1 cellular context compared by ENCODE assay signal in the genomic region with DNA sequence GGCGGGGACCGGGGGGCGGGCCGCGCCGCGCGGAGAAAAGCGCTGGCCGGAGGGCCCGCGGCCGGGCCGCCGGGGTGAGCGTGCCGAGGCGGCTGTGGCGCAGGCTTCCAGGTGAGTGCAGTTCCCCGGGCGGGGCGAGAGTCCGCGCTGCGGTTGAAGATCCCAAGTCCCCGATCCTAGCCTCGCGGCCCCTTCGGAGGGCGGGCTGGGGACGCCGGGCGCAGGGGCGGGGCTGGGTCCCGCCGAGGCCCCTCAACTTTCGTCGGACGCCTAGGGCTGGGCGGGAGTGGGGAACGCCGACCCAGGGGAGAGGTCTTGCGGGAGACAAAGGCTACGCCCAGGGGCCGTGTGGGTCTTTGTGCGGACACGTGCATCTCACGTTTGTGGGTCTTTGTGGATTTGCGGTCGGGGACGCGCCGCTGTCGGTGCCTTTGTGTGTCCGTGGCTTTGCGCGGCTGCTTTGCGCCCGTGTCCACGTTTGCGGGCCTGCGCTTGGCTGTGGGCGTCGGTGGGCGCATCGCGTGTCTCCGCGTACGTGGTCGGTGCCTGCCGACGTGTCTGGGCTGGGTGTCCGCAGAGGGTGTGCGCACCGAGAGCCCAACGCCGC.
TF ChIP-seq lines count a peak whose summit lies in the region.

A gene with protein sequence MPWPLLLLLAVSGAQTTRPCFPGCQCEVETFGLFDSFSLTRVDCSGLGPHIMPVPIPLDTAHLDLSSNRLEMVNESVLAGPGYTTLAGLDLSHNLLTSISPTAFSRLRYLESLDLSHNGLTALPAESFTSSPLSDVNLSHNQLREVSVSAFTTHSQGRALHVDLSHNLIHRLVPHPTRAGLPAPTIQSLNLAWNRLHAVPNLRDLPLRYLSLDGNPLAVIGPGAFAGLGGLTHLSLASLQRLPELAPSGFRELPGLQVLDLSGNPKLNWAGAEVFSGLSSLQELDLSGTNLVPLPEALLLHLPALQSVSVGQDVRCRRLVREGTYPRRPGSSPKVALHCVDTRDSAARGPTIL (plus strand): TSS at position 63 of the 607 bp plus-strand sequence. CDS start 12,261 bp downstream, outside the sequence.

TF ChIP-seq in WTC11, 78 proteins besides CTCF, POLR2A, EP300 and RAD21 (continued from another document):
- TF ChIP-seq HMGA2 (CRISPR knock-in tag; IDR thresholded peaks at IDR 0.05) (no peak), SMAD3 (CRISPR knock-in tag; IDR thresholded peaks at IDR 0.05; ENCODE audit: borderline replicate concordance) (peak; percentile 56; the same call in 1 of the 2 replicates), IRF2 (CRISPR knock-in tag; IDR thresholded peaks at IDR 0.05; ENCODE audit: borderline replicate concordance, low read depth) (no peak; the same call in 1 of the 2 replicates), GRHL2 (CRISPR knock-in tag; IDR thresholded peaks at IDR 0.05; ENCODE audit: insufficient replicate concordance, severe bottlenecking) (no peak), MXD4 (CRISPR knock-in tag; IDR thresholded peaks at IDR 0.05; ENCODE audit: borderline replicate concordance) (no peak), KAT7 (CRISPR knock-in tag; IDR thresholded peaks at IDR 0.05; ENCODE audit: borderline replicate concordance) (no peak), ESRRA (CRISPR knock-in tag; IDR thresholded peaks at IDR 0.05; ENCODE audit: borderline replicate concordance) (peak; percentile 77), ZNF416 (CRISPR knock-in tag; IDR thresholded peaks at IDR 0.05) (no peak; the same call in 1 of the 2 replicates), OVOL2 (CRISPR knock-in tag; IDR thresholded peaks at IDR 0.05; ENCODE audit: borderline replicate concordance) (no peak), TCF7 (CRISPR knock-in tag; IDR thresholded peaks at IDR 0.05; ENCODE audit: low read depth) (no peak), FOXK1 (CRISPR knock-in tag; IDR thresholded peaks at IDR 0.05) (0 out of 2 replicates have a peak, but pooled peaks have one; percentile 41), ELF4 (CRISPR knock-in tag; IDR thresholded peaks at IDR 0.05; ENCODE audit: low read depth) (no peak), NR1H2 (CRISPR knock-in tag; IDR thresholded peaks at IDR 0.05) (no peak), ZNF121 (CRISPR knock-in tag; IDR thresholded peaks at IDR 0.05) (peak; percentile 15; the same call in 1 of the 2 replicates), ZNF138 (CRISPR knock-in tag; conservative IDR thresholded peaks at IDR 0.05) (no peak), FOXJ3 (CRISPR knock-in tag; IDR thresholded peaks at IDR 0.05; ENCODE audit: borderline replicate concordance) (no peak), NFYB (CRISPR knock-in tag; conservative IDR thresholded peaks at IDR 0.05; ENCODE audit: low read depth) (no peak), NR2C2 (CRISPR knock-in tag; IDR thresholded peaks at IDR 0.05) (no peak), NFE2L1 (CRISPR knock-in tag; IDR thresholded peaks at IDR 0.05) (no peak)
- TF ChIP-seq, protein P1, sequence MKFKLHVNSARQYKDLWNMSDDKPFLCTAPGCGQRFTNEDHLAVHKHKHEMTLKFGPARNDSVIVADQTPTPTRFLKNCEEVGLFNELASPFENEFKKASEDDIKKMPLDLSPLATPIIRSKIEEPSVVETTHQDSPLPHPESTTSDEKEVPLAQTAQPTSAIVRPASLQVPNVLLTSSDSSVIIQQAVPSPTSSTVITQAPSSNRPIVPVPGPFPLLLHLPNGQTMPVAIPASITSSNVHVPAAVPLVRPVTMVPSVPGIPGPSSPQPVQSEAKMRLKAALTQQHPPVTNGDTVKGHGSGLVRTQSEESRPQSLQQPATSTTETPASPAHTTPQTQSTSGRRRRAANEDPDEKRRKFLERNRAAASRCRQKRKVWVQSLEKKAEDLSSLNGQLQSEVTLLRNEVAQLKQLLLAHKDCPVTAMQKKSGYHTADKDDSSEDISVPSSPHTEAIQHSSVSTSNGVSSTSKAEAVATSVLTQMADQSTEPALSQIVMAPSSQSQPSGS (CRISPR knock-in tag; IDR thresholded peaks at IDR 0.05; ENCODE audit: borderline replicate concordance, low read depth), result no peak
- TF ChIP-seq, protein P2, sequence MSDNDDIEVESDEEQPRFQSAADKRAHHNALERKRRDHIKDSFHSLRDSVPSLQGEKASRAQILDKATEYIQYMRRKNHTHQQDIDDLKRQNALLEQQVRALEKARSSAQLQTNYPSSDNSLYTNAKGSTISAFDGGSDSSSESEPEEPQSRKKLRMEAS (CRISPR knock-in tag; IDR thresholded peaks at IDR 0.05), result peak; percentile 64; the same call in 1 of the 2 replicates
- TF ChIP-seq, protein P3, sequence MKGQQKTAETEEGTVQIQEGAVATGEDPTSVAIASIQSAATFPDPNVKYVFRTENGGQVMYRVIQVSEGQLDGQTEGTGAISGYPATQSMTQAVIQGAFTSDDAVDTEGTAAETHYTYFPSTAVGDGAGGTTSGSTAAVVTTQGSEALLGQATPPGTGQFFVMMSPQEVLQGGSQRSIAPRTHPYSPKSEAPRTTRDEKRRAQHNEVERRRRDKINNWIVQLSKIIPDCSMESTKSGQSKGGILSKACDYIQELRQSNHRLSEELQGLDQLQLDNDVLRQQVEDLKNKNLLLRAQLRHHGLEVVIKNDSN (CRISPR knock-in tag; IDR thresholded peaks at IDR 0.05), result no peak
- TF ChIP-seq, protein P4, sequence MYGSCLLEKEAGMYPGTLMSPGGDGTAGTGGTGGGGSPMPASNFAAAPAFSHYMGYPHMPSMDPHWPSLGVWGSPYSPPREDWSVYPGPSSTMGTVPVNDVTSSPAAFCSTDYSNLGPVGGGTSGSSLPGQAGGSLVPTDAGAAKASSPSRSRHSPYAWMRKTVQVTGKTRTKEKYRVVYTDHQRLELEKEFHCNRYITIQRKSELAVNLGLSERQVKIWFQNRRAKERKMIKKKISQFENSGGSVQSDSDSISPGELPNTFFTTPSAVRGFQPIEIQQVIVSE (CRISPR knock-in tag; IDR thresholded peaks at IDR 0.05; ENCODE audit: borderline replicate concordance), result no peak
- TF ChIP-seq, protein P5, sequence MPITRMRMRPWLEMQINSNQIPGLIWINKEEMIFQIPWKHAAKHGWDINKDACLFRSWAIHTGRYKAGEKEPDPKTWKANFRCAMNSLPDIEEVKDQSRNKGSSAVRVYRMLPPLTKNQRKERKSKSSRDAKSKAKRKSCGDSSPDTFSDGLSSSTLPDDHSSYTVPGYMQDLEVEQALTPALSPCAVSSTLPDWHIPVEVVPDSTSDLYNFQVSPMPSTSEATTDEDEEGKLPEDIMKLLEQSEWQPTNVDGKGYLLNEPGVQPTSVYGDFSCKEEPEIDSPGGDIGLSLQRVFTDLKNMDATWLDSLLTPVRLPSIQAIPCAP (CRISPR knock-in tag; IDR thresholded peaks at IDR 0.05), result 0 out of 2 replicates have a peak, but pooled peaks have one; percentile 52
- TF ChIP-seq, protein P6, sequence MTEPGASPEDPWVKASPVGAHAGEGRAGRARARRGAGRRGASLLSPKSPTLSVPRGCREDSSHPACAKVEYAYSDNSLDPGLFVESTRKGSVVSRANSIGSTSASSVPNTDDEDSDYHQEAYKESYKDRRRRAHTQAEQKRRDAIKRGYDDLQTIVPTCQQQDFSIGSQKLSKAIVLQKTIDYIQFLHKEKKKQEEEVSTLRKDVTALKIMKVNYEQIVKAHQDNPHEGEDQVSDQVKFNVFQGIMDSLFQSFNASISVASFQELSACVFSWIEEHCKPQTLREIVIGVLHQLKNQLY (CRISPR knock-in tag; IDR thresholded peaks at IDR 0.05), result no peak
- TF ChIP-seq, protein P7, sequence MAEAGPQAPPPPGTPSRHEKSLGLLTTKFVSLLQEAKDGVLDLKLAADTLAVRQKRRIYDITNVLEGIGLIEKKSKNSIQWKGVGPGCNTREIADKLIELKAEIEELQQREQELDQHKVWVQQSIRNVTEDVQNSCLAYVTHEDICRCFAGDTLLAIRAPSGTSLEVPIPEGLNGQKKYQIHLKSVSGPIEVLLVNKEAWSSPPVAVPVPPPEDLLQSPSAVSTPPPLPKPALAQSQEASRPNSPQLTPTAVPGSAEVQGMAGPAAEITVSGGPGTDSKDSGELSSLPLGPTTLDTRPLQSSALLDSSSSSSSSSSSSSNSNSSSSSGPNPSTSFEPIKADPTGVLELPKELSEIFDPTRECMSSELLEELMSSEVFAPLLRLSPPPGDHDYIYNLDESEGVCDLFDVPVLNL (CRISPR knock-in tag; IDR thresholded peaks at IDR 0.05; ENCODE audit: borderline replicate concordance, low read depth), result peak; percentile 84
- TF ChIP-seq, protein P8, sequence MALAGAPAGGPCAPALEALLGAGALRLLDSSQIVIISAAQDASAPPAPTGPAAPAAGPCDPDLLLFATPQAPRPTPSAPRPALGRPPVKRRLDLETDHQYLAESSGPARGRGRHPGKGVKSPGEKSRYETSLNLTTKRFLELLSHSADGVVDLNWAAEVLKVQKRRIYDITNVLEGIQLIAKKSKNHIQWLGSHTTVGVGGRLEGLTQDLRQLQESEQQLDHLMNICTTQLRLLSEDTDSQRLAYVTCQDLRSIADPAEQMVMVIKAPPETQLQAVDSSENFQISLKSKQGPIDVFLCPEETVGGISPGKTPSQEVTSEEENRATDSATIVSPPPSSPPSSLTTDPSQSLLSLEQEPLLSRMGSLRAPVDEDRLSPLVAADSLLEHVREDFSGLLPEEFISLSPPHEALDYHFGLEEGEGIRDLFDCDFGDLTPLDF (CRISPR knock-in tag; IDR thresholded peaks at IDR 0.05), result no peak
- TF ChIP-seq, protein P9, sequence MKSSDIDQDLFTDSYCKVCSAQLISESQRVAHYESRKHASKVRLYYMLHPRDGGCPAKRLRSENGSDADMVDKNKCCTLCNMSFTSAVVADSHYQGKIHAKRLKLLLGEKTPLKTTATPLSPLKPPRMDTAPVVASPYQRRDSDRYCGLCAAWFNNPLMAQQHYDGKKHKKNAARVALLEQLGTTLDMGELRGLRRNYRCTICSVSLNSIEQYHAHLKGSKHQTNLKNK (CRISPR knock-in tag; IDR thresholded peaks at IDR 0.05), result no peak
- TF ChIP-seq, protein P10, sequence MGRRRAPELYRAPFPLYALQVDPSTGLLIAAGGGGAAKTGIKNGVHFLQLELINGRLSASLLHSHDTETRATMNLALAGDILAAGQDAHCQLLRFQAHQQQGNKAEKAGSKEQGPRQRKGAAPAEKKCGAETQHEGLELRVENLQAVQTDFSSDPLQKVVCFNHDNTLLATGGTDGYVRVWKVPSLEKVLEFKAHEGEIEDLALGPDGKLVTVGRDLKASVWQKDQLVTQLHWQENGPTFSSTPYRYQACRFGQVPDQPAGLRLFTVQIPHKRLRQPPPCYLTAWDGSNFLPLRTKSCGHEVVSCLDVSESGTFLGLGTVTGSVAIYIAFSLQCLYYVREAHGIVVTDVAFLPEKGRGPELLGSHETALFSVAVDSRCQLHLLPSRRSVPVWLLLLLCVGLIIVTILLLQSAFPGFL (CRISPR knock-in tag; IDR thresholded peaks at IDR 0.05; ENCODE audit: borderline replicate concordance), result 0 out of 2 replicates have a peak, but pooled peaks have one; percentile 71
- TF ChIP-seq, protein P11, sequence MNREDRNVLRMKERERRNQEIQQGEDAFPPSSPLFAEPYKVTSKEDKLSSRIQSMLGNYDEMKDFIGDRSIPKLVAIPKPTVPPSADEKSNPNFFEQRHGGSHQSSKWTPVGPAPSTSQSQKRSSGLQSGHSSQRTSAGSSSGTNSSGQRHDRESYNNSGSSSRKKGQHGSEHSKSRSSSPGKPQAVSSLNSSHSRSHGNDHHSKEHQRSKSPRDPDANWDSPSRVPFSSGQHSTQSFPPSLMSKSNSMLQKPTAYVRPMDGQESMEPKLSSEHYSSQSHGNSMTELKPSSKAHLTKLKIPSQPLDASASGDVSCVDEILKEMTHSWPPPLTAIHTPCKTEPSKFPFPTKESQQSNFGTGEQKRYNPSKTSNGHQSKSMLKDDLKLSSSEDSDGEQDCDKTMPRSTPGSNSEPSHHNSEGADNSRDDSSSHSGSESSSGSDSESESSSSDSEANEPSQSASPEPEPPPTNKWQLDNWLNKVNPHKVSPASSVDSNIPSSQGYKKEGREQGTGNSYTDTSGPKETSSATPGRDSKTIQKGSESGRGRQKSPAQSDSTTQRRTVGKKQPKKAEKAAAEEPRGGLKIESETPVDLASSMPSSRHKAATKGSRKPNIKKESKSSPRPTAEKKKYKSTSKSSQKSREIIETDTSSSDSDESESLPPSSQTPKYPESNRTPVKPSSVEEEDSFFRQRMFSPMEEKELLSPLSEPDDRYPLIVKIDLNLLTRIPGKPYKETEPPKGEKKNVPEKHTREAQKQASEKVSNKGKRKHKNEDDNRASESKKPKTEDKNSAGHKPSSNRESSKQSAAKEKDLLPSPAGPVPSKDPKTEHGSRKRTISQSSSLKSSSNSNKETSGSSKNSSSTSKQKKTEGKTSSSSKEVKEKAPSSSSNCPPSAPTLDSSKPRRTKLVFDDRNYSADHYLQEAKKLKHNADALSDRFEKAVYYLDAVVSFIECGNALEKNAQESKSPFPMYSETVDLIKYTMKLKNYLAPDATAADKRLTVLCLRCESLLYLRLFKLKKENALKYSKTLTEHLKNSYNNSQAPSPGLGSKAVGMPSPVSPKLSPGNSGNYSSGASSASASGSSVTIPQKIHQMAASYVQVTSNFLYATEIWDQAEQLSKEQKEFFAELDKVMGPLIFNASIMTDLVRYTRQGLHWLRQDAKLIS (CRISPR knock-in tag; IDR thresholded peaks at IDR 0.05; ENCODE audit: borderline replicate concordance), result no peak
- TF ChIP-seq, protein P12, sequence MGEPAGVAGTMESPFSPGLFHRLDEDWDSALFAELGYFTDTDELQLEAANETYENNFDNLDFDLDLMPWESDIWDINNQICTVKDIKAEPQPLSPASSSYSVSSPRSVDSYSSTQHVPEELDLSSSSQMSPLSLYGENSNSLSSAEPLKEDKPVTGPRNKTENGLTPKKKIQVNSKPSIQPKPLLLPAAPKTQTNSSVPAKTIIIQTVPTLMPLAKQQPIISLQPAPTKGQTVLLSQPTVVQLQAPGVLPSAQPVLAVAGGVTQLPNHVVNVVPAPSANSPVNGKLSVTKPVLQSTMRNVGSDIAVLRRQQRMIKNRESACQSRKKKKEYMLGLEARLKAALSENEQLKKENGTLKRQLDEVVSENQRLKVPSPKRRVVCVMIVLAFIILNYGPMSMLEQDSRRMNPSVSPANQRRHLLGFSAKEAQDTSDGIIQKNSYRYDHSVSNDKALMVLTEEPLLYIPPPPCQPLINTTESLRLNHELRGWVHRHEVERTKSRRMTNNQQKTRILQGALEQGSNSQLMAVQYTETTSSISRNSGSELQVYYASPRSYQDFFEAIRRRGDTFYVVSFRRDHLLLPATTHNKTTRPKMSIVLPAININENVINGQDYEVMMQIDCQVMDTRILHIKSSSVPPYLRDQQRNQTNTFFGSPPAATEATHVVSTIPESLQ (CRISPR knock-in tag; IDR thresholded peaks at IDR 0.05), result no peak
TF ChIP-seq in WTC11: peak in this region for 19.
